Comparison of ENCODE assay signal across 24 cellular contexts in genomic region chr5:73599378-73599777, GRCh38. TPM values are rescaled to one million over a fixed set of nuclear protein-coding genes. Genes with fewer than 3 reads are reported as not detected.
A peak's percentile ranks its signal among the peaks of the same experiment; 100 is the strongest.
DNase-seq lines count a peak whose midpoint lies in the region; ATAC-seq, FAIRE-seq and TF ChIP-seq lines count a peak whose summit lies in the region.
"Had no signal": no experiment of that assay in that cellular context is flagged by ENCODE, and none has a peak within 500 bp of the region (broad histone marks: within the 10 kb centered on the region; RNA-seq: fewer than 3 reads in every experiment).

No MANE protein-coding gene starts in this region.

- TF ChIP-seq CTCF in A549 (IDR thresholded peaks at IDR 0.05) (no peak), IMR-90 (conservative IDR thresholded peaks at IDR 0.05; ENCODE audit: low read depth, low read length) (no peak)

- TF ChIP-seq POLR2A in A549 (IDR thresholded peaks at IDR 0.05; ENCODE audit: low read length) = no peak
- no peak for TF ChIP-seq POLR2A in IMR-90 (IDR thresholded peaks at IDR 0.05; ENCODE audit: low read depth, low read length)

- peak overlapping the region; percentile 61; the same call in 1 of the 2 replicates for H2BK120ac ChIP-seq in IMR-90 (ENCODE audit: low read depth, low read length)

- H3K79me1 ChIP-seq in IMR-90 (ENCODE audit: low read depth in 1 of 2, low read length in 2 of 2) = no peaks in the 10 kb centered on the region; a peak in 1 of 4 replicates

- H4K91ac ChIP-seq in IMR-90 (ENCODE audit: insufficient read depth, low read depth, low read length) = no peak overlapping the region

- no peak overlapping the region for H3K9ac ChIP-seq in IMR-90 (ENCODE audit: low read depth, low read length)
- H3K9ac ChIP-seq: BLaER1 had no signal

- peak overlapping the region; percentile 53 for H2BK20ac ChIP-seq in IMR-90 (ENCODE audit: low read depth, low read length)

- H2BK15ac ChIP-seq in IMR-90 (ENCODE audit: low read depth, low read length) = peak overlapping the region; percentile 88; the same call in 1 of the 3 replicates

- H3K27me3 ChIP-seq in IMR-90 (ENCODE audit: control insufficient read depth, insufficient read depth, low read length) = no peaks in the 10 kb centered on the region
- H3K27me3 ChIP-seq: BE2C, BLaER1 had no signal

- H3K27ac ChIP-seq in A549 (no peak overlapping the region), IMR-90 (ENCODE audit: insufficient read depth, low read length) (no peak overlapping the region)
- H3K27ac ChIP-seq: BLaER1 had no signal

- H2AFZ ChIP-seq in IMR-90 (replicated peaks; ENCODE audit: low read length, poor library complexity) = no peak overlapping the region

- DNase-seq in A549 (ENCODE audit: low read depth in 1 of 2, low spot score in 1 of 2) (no peak), IMR-90 (no peak), SIG-M5 (lab: John Stamatoyannopoulos, UW) (no peak), hippocampal formation (lab: John Stamatoyannopoulos, UW) (no peak)
- DNase-seq: 8988T; ACHN; BE2C; C1 segment of cervical spinal cord; CD4-positive, alpha-beta memory T cell; CD4-positive, CD25-positive, alpha-beta regulatory T cell; CD8-positive, alpha-beta memory T cell; COR-L47; DMS 273 treated with DMSO at 0.1 percent for 48 hours; DMS153; DMS53; DMS79; DND-41; EL; GDM1 had no signal

- no peak overlapping the region for H3K18ac ChIP-seq in IMR-90 (ENCODE audit: low read depth, low read length)

- H3K9me1 ChIP-seq in IMR-90 (ENCODE audit: insufficient read depth, low read length) = no peaks in the 10 kb centered on the region

- H3K9me3 ChIP-seq in A549 = peaks cover 9% of the 10 kb centered on the region; the same call in 1 of the 3 replicates
- H3K9me3 ChIP-seq in IMR-90 (ENCODE audit: control insufficient read depth, insufficient read depth, low read length) = no peaks in the 10 kb centered on the region
- H3K9me3 ChIP-seq: BE2C had no signal

- intact Hi-C loops in IMR-90 (cut with micrococcal nuclease) = no loop called here

- no peak overlapping the region for H2AK9ac ChIP-seq in IMR-90 (replicated peaks; ENCODE audit: low read depth, low read length, poor library complexity)

- TF ChIP-seq EP300 in A549 (IDR thresholded peaks at IDR 0.05) = no peak

- H3K4me3 ChIP-seq in A549 (no peak overlapping the region), IMR-90 (ENCODE audit: insufficient read depth, low read depth, low read length) (no peak overlapping the region)
- H3K4me3 ChIP-seq: BLaER1, GM12878 had no signal

- in situ Hi-C loops in IMR-90 (cut with MboI; ENCODE audit: low sequenced_read_pairs) = no loop called here

- FAIRE-seq in A549 (lab: Jason Lieb, UNC) = no peak
- FAIRE-seq: GM12878, GM12892, GM18507 had no signal

- H4K5ac ChIP-seq in IMR-90 (ENCODE audit: low read depth, low read length) = no peak overlapping the region

- no peaks in the 10 kb centered on the region for H3K36me3 ChIP-seq in IMR-90 (ENCODE audit: control insufficient read depth, insufficient read depth, low read length)
- H3K36me3 ChIP-seq: BE2C, BLaER1 had no signal

- ATAC-seq in A549 (no peak), IMR-90 (ENCODE audit: low read depth) (no peak)
- ATAC-seq: GM12878 had no signal

- CTCF ChIA-PET in A549 (lab: Yijun Ruan, JAX) = interaction anchor here (1.0 to 6.1 kb wide), 3 partner anchors 9 to 193 kb away, joined by 5 to 50 read pairs (median 6); no protein-coding TSS in a partner anchor
- CTCF ChIA-PET in IMR-90 (lab: Yijun Ruan, JAX) = interaction anchor here (0.6 kb wide), 1 partner anchor 307 kb away, joined by 3 read pairs; no protein-coding TSS in a partner anchor

- dilution Hi-C loops in IMR-90 (cut with HindIII; ENCODE audit: low sequenced_read_pairs, unreplicated experiment) = loop anchor here (25.0 kb wide), 1 partner anchor 188 kb away; no protein-coding TSS in a partner anchor

- peak overlapping the region; percentile 53; the same call in 1 of the 2 replicates for H2AK5ac ChIP-seq in IMR-90 (ENCODE audit: low read depth, low read length)

- H3K4ac ChIP-seq in IMR-90 (ENCODE audit: low read depth, low read length) = peak overlapping the region; percentile 35; the same call in 1 of the 2 replicates

- WGBS in A549 (ENCODE audit: missing lambda C conversion rate) = 73% methylated on average over 3 of the region's 3 CpGs
- 100% methylated on average over 1 of the region's 3 CpGs; no CpG with 5 or more reads in 1 of the 2 experiments for WGBS in IMR-90 (ENCODE audit: extremely low coverage in 2 of 2, insufficient read length in 1 of 2), 2 experiments

- no TSS peak for BruUV-seq in IMR-90 (replicated peaks; lab: Mats Ljungman, UMichigan)

- peaks cover 10% of the 10 kb centered on the region for H3K4me1 ChIP-seq in A549
- H3K4me1 ChIP-seq in IMR-90 (ENCODE audit: control insufficient read depth, insufficient read depth, low read length) = no peaks in the 10 kb centered on the region
- H3K4me1 ChIP-seq: BLaER1 had no signal

- H3K4me2 ChIP-seq in A549 (no peak overlapping the region), IMR-90 (ENCODE audit: low read depth, low read length) (no peak overlapping the region)
- H3K4me2 ChIP-seq: BLaER1 had no signal

- H3K14ac ChIP-seq in IMR-90 (replicated peaks; ENCODE audit: low read depth, low read length) = no peak overlapping the region

- no peak overlapping the region for H2BK5ac ChIP-seq in IMR-90 (ENCODE audit: low read depth, low read length, poor library complexity, severe bottlenecking)

- no peak overlapping the region for H4K8ac ChIP-seq in IMR-90 (ENCODE audit: low read depth in 2 of 2, low read length in 2 of 2)

- H3K23ac ChIP-seq in IMR-90 (ENCODE audit: low read depth, low read length) = no peak overlapping the region

- TF ChIP-seq RAD21 in A549 (conservative IDR thresholded peaks at IDR 0.05 in 1 of 2, IDR thresholded peaks at IDR 0.05 in 1 of 2) (no peak), IMR-90 (IDR thresholded peaks at IDR 0.05; ENCODE audit: low read length) (no peak)

- no peak overlapping the region; the same call in 1 of the 2 replicates for H3K56ac ChIP-seq in IMR-90 (ENCODE audit: extremely low read depth, insufficient read depth, low read length)

- no peaks in the 10 kb centered on the region for H4K20me1 ChIP-seq in IMR-90 (ENCODE audit: insufficient read depth, low read length)
- H4K20me1 ChIP-seq: BLaER1 had no signal

- POLR2A ChIA-PET in A549 (lab: Yijun Ruan, JAX) (no interaction called here), IMR-90 (lab: Charles Lee; ENCODE audit: unreplicated experiment) (no interaction called here)

TF ChIP-seq in A549, 52 proteins besides CTCF, POLR2A, EP300 and RAD21:
- peak; percentile 88 for TF ChIP-seq MAFK (IDR thresholded peaks at IDR 0.05; ENCODE audit: partially characterized antibody)
- TF ChIP-seq BHLHE40 (IDR thresholded peaks at IDR 0.05; ENCODE audit: low read depth, low read length) = no peak

TF ChIP-seq in IMR-90, 13 proteins besides CTCF, POLR2A, EP300 and RAD21:
- peak; percentile 90 for TF ChIP-seq MAFK (IDR thresholded peaks at IDR 0.05; ENCODE audit: low read depth, low read length)
- no peak for TF ChIP-seq RFX5 (IDR thresholded peaks at IDR 0.05; ENCODE audit: low read depth, low read length)

RNA-seq across cellular contexts. Expression of gene ARHGEF28, which starts 26.6 kb away (rescaled TPM):
- 22.3 and 28.9 TPM in 2 replicates for polyA plus RNA-seq in A549 (2011; rRNA removed)
- 4.2 and 5.0 TPM in 2 replicates for polyA plus RNA-seq in A549 (2012; cell fraction: cytosol; rRNA removed)
- polyA plus RNA-seq in A549 (2012; cell fraction: nucleus; rRNA removed) = 14.0 and 16.4 TPM in 2 replicates
- polyA plus RNA-seq in A549 (2017; fragmentation: RNase III; extraction: RNeasy Plus Mini Kit Qiagen cat#74134 plus additional on column Dnase treatment) = 14.8 to 17.6 TPM (median 17.0 TPM) in 3 replicates
- 86.4 and 88.2 TPM in 2 replicates for polyA minus RNA-seq in A549 (2011; rRNA and poly(A)+ RNA removed)
- 13.9 and 16.0 TPM in 2 replicates for total RNA-seq in IMR-90 (2012; rRNA removed)
- 3.6 TPM in 2 replicates for polyA plus RNA-seq in IMR-90 (2012; rRNA removed)
- 1.3 and 1.6 TPM in 2 replicates for polyA plus RNA-seq in IMR-90 (2012; cell fraction: cytosol; rRNA removed)
- 9.9 and 15.0 TPM in 2 replicates for polyA plus RNA-seq in IMR-90 (2012; cell fraction: nucleus; rRNA removed; ENCODE audit: low replicate concordance)
- total RNA-seq: CD4-positive, alpha-beta memory T cell; CD4-positive, CD25-positive, alpha-beta regulatory T cell had no signal
- polyA plus RNA-seq: CD14-positive monocyte; CD4-positive, alpha-beta memory T cell; CD4-positive, CD25-positive, alpha-beta regulatory T cell had no signal

RNA-seq across cellular contexts. Expression of gene UTP15, which starts 33.8 kb away (rescaled TPM):
- polyA plus RNA-seq in A549 (2011; rRNA removed) = 25.9 and 44.0 TPM in 2 replicates
- 7.1 and 7.8 TPM in 2 replicates for polyA plus RNA-seq in A549 (2012; cell fraction: cytosol; rRNA removed)
- 21.9 and 33.6 TPM in 2 replicates for polyA plus RNA-seq in A549 (2012; cell fraction: nucleus; rRNA removed)
- polyA plus RNA-seq in A549 (2017; fragmentation: RNase III; extraction: RNeasy Plus Mini Kit Qiagen cat#74134 plus additional on column Dnase treatment) = 21.6 to 24.8 TPM (median 22.6 TPM) in 3 replicates
- 33.7 and 37.3 TPM in 2 replicates for polyA minus RNA-seq in A549 (2011; rRNA and poly(A)+ RNA removed)
- total RNA-seq in IMR-90 (2012; rRNA removed) = 28.0 and 31.1 TPM in 2 replicates
- polyA plus RNA-seq in IMR-90 (2012; rRNA removed) = 10.9 and 11.4 TPM in 2 replicates
- polyA plus RNA-seq in IMR-90 (2012; cell fraction: cytosol; rRNA removed) = 1.5 and 3.1 TPM in 2 replicates
- 19.0 and 31.7 TPM in 2 replicates for polyA plus RNA-seq in IMR-90 (2012; cell fraction: nucleus; rRNA removed; ENCODE audit: low replicate concordance)

RNA-seq across cellular contexts. Expression of gene ANKRA2, which starts 33.9 kb away (rescaled TPM):
- polyA plus RNA-seq in A549 (2011; rRNA removed) = 26.8 and 38.3 TPM in 2 replicates
- polyA plus RNA-seq in A549 (2012; cell fraction: cytosol; rRNA removed) = 5.1 and 5.5 TPM in 2 replicates
- 3.3 TPM in 2 replicates for polyA plus RNA-seq in A549 (2012; cell fraction: nucleus; rRNA removed)
- polyA plus RNA-seq in A549 (2017; fragmentation: RNase III; extraction: RNeasy Plus Mini Kit Qiagen cat#74134 plus additional on column Dnase treatment) = 10.7 to 13.2 TPM (median 12.5 TPM) in 3 replicates
- polyA minus RNA-seq in A549 (2011; rRNA and poly(A)+ RNA removed) = 5.1 and 8.0 TPM in 2 replicates
- 10.8 and 11.7 TPM in 2 replicates for total RNA-seq in IMR-90 (2012; rRNA removed)
- polyA plus RNA-seq in IMR-90 (2012; rRNA removed) = 11.7 and 12.5 TPM in 2 replicates
- polyA plus RNA-seq in IMR-90 (2012; cell fraction: cytosol; rRNA removed) = 5.8 and 5.9 TPM in 2 replicates
- polyA plus RNA-seq in IMR-90 (2012; cell fraction: nucleus; rRNA removed; ENCODE audit: low replicate concordance) = 9.0 and 29.1 TPM in 2 replicates
